In the genomic region with DNA sequence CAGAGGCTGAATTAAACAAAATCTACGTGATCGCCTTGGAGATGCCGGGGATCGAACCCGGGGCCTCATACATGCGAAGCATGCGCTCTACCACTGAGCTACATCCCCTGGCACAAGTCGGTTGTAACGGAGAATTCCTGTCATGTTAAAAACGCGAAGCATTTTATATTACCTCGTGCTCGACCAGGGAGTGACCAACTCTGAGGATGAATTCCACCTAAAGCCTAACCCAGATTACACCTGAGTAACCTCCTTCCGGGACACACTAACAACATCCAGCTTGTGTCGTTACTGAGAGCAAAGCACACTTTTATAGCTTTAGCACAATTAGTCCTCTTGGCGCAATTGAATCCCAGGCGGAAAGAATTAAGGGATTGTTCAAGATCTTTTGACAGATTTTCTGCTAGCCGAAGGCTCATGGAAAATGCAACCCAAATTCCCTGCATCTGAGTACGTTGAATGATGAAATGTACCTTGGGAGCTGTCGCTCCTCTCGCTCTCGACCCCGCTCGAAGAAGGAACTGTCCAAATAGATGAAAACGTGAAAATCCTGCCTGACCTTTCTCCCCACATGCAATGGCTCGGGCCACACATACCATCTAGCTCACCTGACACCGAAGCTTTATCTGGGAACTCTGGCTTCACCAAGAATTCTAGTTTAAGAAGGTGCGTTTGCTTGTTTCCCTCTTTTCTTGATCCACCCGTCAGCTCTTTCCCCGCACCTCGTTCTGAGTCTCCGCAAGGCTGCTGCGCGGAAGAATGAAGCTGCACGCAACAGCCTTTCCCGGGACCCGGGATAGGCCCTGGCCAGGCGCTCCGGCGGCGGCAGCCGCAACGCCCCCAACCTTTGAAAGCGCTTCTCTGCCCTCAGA, we compare ENCODE assay signal across 9 cellular contexts.
A peak's percentile ranks its signal among the peaks of the same experiment; 100 is the strongest.
DNase-seq lines count a peak whose midpoint lies in the region; ATAC-seq and TF ChIP-seq lines count a peak whose summit lies in the region.
"Had no signal": no experiment of that assay in that cellular context is flagged by ENCODE, and none has a peak within 500 bp of the region (broad histone marks: within the 10 kb centered on the region; RNA-seq: fewer than 3 reads in every experiment).

No MANE protein-coding gene starts in this region.

- no peaks in the 10 kb centered on the region for H3K9me3 Mint-ChIP-seq in T-helper 2 cell treated with Interferon-gamma antibody and Interleukin-4, amounts not matched to agents 5 μg/mL and 100 μg/mL, for 36 hours
- H3K9me3 Mint-ChIP-seq: central memory CD8-positive, alpha-beta T cell had no signal

- H3K4me1 Mint-ChIP-seq in T-helper 2 cell treated with Interferon-gamma antibody and Interleukin-4, amounts not matched to agents 5 μg/mL and 100 μg/mL, for 36 hours (ENCODE audit: low read depth) = peaks cover 3% of the 10 kb centered on the region
- H3K4me1 Mint-ChIP-seq: central memory CD8-positive, alpha-beta T cell had no signal

- H3K4me3 ChIP-seq in neural cell (ENCODE audit: low read length) = peak overlapping the region; percentile 84

- peak; percentile 27 for TF ChIP-seq RAD21 in neural cell (conservative IDR thresholded peaks at IDR 0.05)

- DNase-seq in GM04503 (ENCODE audit: low read depth) (peak; percentile 7), LoVo (ENCODE audit: low spot score) (peak; percentile 30), dermis blood vessel endothelial cell (peak; percentile 74), T-helper 9 cell (no peak)
- DNase-seq in T-helper 2 cell treated with Interferon-gamma antibody and Interleukin-4, amounts not matched to agents 5 μg/mL and 100 μg/mL, for 36 hours (ENCODE audit: low spot score) = peak; percentile 37

- no peaks in the 10 kb centered on the region for H3K9me2 ChIP-seq in neural cell (ENCODE audit: insufficient read depth, low read length)

- no peaks in the 10 kb centered on the region for H3K27me3 ChIP-seq in neural cell (ENCODE audit: insufficient read depth, low read depth, low read length)

- no peaks in the 10 kb centered on the region for H3F3A ChIP-seq in neural cell (ENCODE audit: insufficient read depth, low read length, poor library complexity, severe bottlenecking)

- no peaks in the 10 kb centered on the region for H3K9me3 ChIP-seq in neural cell (ENCODE audit: low read length)

- H3K36me3 Mint-ChIP-seq in T-helper 2 cell treated with Interferon-gamma antibody and Interleukin-4, amounts not matched to agents 5 μg/mL and 100 μg/mL, for 36 hours (ENCODE audit: low read depth) = no peaks in the 10 kb centered on the region

- ATAC-seq in HG02973 (IDR thresholded peaks at IDR 0.05; ENCODE audit: unreplicated experiment) (no peak), HG03039 (IDR thresholded peaks at IDR 0.05; ENCODE audit: unreplicated experiment) (no peak)

- peak overlapping the region; percentile 74 for H3K4me3 Mint-ChIP-seq in T-helper 2 cell treated with Interferon-gamma antibody and Interleukin-4, amounts not matched to agents 5 μg/mL and 100 μg/mL, for 36 hours
- H3K4me3 Mint-ChIP-seq: central memory CD8-positive, alpha-beta T cell had no signal

- no peaks in the 10 kb centered on the region for H4K20me1 ChIP-seq in neural cell (ENCODE audit: insufficient read depth)

- H3K27ac ChIP-seq in neural cell (ENCODE audit: low read length) = peak overlapping the region; percentile 54

- H3K36me3 ChIP-seq in neural cell (ENCODE audit: insufficient read depth, low read length) = no peaks in the 10 kb centered on the region

- TF ChIP-seq EP300 in neural cell (conservative IDR thresholded peaks at IDR 0.05; ENCODE audit: poor library complexity, severe bottlenecking) = no peak

- peak overlapping the region; percentile 66 for H3K4me2 ChIP-seq in neural cell (ENCODE audit: low read length)

- H2AFZ ChIP-seq in neural cell (ENCODE audit: low read depth, low read length) = peak overlapping the region; percentile 95

- no peak overlapping the region for H3K27ac Mint-ChIP-seq in T-helper 2 cell treated with Interferon-gamma antibody and Interleukin-4, amounts not matched to agents 5 μg/mL and 100 μg/mL, for 36 hours

- H3K27me3 Mint-ChIP-seq in T-helper 2 cell treated with Interferon-gamma antibody and Interleukin-4, amounts not matched to agents 5 μg/mL and 100 μg/mL, for 36 hours (ENCODE audit: low read depth) = peaks cover 50% of the 10 kb centered on the region

- peak overlapping the region; percentile 63 for H3K9ac ChIP-seq in neural cell (ENCODE audit: low read length)

- H3K79me2 ChIP-seq in neural cell (replicated peaks; ENCODE audit: insufficient read depth, low read length) = no peaks in the 10 kb centered on the region

- TF ChIP-seq CTCF in neural cell (IDR thresholded peaks at IDR 0.05; ENCODE audit: poor library complexity, severe bottlenecking) = no peak

TF ChIP-seq in neural cell, 6 proteins besides CTCF, POLR2A, EP300 and RAD21:
- TF ChIP-seq MXI1 (conservative IDR thresholded peaks at IDR 0.05; ENCODE audit: poor library complexity, severe bottlenecking) (peak; percentile 86), POLR2AphosphoS5 (IDR thresholded peaks at IDR 0.05) (no peak)
